1 cellular context compared by ENCODE assay signal in the genomic region with DNA sequence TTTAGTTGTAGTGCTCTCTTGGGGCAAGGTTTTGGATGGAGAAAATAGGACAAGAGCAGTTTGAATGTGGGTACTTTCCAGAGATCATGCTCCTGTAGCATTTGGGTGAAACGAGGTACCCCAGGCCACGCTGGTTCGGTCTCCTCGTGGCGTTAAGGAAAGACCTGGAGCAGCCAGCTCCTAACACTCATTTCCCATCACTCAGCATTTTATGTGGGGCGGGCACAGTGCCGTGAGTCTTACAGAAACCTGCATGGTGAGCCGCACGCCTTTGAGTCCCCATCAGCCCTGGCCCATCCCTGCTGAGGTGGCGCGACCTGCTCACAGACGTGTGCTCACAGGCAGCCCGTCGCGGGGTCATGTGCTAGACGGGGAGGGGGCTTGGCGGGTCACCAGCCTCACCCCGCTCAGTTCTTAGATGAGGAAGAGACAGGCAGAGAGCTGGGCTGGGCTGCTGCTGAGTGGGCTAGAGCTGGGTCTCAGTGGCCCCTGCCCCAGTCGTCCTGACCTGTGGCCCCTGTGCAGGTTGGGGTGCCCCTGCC.
TF ChIP-seq lines count a peak whose summit lies in the region.

No MANE protein-coding gene starts in this region.

TF ChIP-seq in IMR-90, 13 proteins besides CTCF, POLR2A, EP300 and RAD21:
- TF ChIP-seq MAFK (IDR thresholded peaks at IDR 0.05; ENCODE audit: low read depth, low read length) (peak; percentile 49; the same call in 1 of the 2 replicates), FOS (IDR thresholded peaks at IDR 0.05; ENCODE audit: low read depth, low read length) (no peak), RCOR1 (IDR thresholded peaks at IDR 0.05; ENCODE audit: insufficient replicate concordance, low read length) (no peak)
- TF ChIP-seq, protein P1, sequence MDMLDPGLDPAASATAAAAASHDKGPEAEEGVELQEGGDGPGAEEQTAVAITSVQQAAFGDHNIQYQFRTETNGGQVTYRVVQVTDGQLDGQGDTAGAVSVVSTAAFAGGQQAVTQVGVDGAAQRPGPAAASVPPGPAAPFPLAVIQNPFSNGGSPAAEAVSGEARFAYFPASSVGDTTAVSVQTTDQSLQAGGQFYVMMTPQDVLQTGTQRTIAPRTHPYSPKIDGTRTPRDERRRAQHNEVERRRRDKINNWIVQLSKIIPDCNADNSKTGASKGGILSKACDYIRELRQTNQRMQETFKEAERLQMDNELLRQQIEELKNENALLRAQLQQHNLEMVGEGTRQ (IDR thresholded peaks at IDR 0.05; ENCODE audit: low read depth, low read length): no peak
